Comparison of ENCODE assay signal across 16 cellular contexts in the genomic region with DNA sequence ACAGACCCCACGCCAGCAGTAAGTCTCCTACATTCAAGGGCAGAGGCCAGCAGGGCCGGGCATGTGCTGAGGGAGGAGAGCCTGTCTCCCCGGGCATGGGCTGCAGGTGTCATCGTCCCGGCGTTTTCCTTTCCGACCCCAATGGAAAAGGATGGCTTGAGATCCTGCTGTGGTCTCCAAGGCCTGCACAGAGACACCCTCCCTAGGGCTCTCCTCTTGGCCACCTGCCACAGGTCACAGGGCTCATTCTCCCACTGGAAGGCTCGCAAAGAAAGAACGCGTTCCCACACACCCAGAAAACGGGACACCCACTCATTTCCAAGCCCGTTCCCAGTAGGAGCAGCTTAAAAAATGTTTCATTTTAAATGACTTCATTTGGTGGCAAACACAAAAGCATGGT. TPM values are rescaled to one million over a fixed set of nuclear protein-coding genes. Genes with fewer than 3 reads are reported as not detected.
A peak's percentile ranks its signal among the peaks of the same experiment; 100 is the strongest.
DNase-seq lines count a peak whose midpoint lies in the region; ATAC-seq and TF ChIP-seq lines count a peak whose summit lies in the region.
"Had no signal": no experiment of that assay in that cellular context is flagged by ENCODE, and none has a peak within 500 bp of the region (broad histone marks: within the 10 kb centered on the region; RNA-seq: fewer than 3 reads in every experiment).

No MANE protein-coding gene starts in this region.

- POLR2A ChIA-PET in CD8-positive, alpha-beta memory T cell (lab: Charles Lee): no interaction called here

- no peaks in the 10 kb centered on the region for H3K9me3 Mint-ChIP-seq in progenitor cell of endocrine pancreas (ENCODE audit: low read depth)
- H3K9me3 Mint-ChIP-seq in CD8-positive, alpha-beta memory T cell: no peaks in the 10 kb centered on the region
- H3K9me3 Mint-ChIP-seq: GM23338 had no signal

- ATAC-seq in heart left ventricle (peak in 1 of 4 donors; percentile 11), Right ventricle myocardium inferior (no peak)
- ATAC-seq: A549, GM23338 had no signal

- no peak for TF ChIP-seq CTCF in heart left ventricle (IDR thresholded peaks at IDR 0.05)
- no peak for TF ChIP-seq CTCF in progenitor cell of endocrine pancreas (IDR thresholded peaks at IDR 0.05; ENCODE audit: unreplicated experiment)

- no peak overlapping the region for H3K4me3 ChIP-seq in heart left ventricle
- no peak overlapping the region for H3K4me3 ChIP-seq in BLaER1
- no peak overlapping the region for H3K4me3 ChIP-seq in HAP-1
- no peak overlapping the region for H3K4me3 ChIP-seq in CD8-positive, alpha-beta memory T cell (ENCODE audit: low read length)
- H3K4me3 ChIP-seq: A549, GM23338 had no signal

- in situ Hi-C loops in HAP-1 (cut with MboI; ENCODE audit: low sequenced_read_pairs): no loop called here

- CTCF ChIA-PET in CD8-positive, alpha-beta memory T cell (lab: Charles Lee): no interaction called here

- H3K27ac ChIP-seq in heart left ventricle (peak overlapping the region in 1 of 12 donors; percentile 32), BLaER1 (peak overlapping the region; percentile 99)
- no peak overlapping the region for H3K27ac ChIP-seq in CD8-positive, alpha-beta memory T cell (ENCODE audit: low read depth, low read length)
- H3K27ac ChIP-seq: 22Rv1, A549, HL-60 had no signal

- no peak for TF ChIP-seq POLR2A in heart left ventricle (IDR thresholded peaks at IDR 0.05)

- H3K9ac ChIP-seq in BLaER1: peak overlapping the region; percentile 93; the same call in 1 of the 2 replicates

- H3K4me1 Mint-ChIP-seq in progenitor cell of endocrine pancreas (ENCODE audit: low read depth): peaks cover 15% of the 10 kb centered on the region
- H3K4me1 Mint-ChIP-seq in CD8-positive, alpha-beta memory T cell: no peaks in the 10 kb centered on the region

- no peaks in the 10 kb centered on the region for H3K36me3 Mint-ChIP-seq in progenitor cell of endocrine pancreas (ENCODE audit: insufficient read depth)
- H3K36me3 Mint-ChIP-seq in CD8-positive, alpha-beta memory T cell: no peaks in the 10 kb centered on the region
- H3K36me3 Mint-ChIP-seq: CD4-positive, CD25-positive, alpha-beta regulatory T cell had no signal

- peaks cover 0 to 20% (median 0%) of the 10 kb centered on the region in 12 donors for H3K4me1 ChIP-seq in heart left ventricle
- H3K4me1 ChIP-seq in BLaER1: peaks cover 100% of the 10 kb centered on the region
- no peaks in the 10 kb centered on the region for H3K4me1 ChIP-seq in HAP-1
- H3K4me1 ChIP-seq in CD8-positive, alpha-beta memory T cell (ENCODE audit: insufficient read depth, low read length): no peaks in the 10 kb centered on the region
- H3K4me1 ChIP-seq: A549, Caco-2 had no signal

- DNase-seq in heart left ventricle (peak in 4 of 5 donors; percentile 37 to 60 (median 43)), Right ventricle myocardium inferior (ENCODE audit: missing footprints) (no peak), left kidney (ENCODE audit: low read depth, low spot score) (peak; percentile 39), progenitor cell of endocrine pancreas (ENCODE audit: low spot score, unreplicated experiment) (no peak), HAP-1 (ENCODE audit: low spot score in 2 of 2) (no peak)
- no peak for DNase-seq in CD8-positive, alpha-beta memory T cell
- DNase-seq: C1 segment of cervical spinal cord; Caco-2; CD4-positive, CD25-positive, alpha-beta regulatory T cell; H7 had no signal

- no peaks in the 10 kb centered on the region for H4K20me1 ChIP-seq in BLaER1

- H3K9me3 ChIP-seq in heart left ventricle: no peaks in the 10 kb centered on the region
- peaks cover 9% of the 10 kb centered on the region for H3K9me3 ChIP-seq in BLaER1
- H3K9me3 ChIP-seq in HAP-1: no peaks in the 10 kb centered on the region
- no peaks in the 10 kb centered on the region for H3K9me3 ChIP-seq in CD8-positive, alpha-beta memory T cell (ENCODE audit: low read length)
- H3K9me3 ChIP-seq: A549, Caco-2 had no signal

- H3K4me3 Mint-ChIP-seq in progenitor cell of endocrine pancreas (ENCODE audit: low read depth): no peak overlapping the region
- H3K4me3 Mint-ChIP-seq in CD8-positive, alpha-beta memory T cell: no peak overlapping the region
- H3K4me3 Mint-ChIP-seq: CD4-positive, CD25-positive, alpha-beta regulatory T cell; GM23338 had no signal

- H3K27me3 ChIP-seq in heart left ventricle (no peaks in the 10 kb centered on the region), BLaER1 (no peaks in the 10 kb centered on the region), HAP-1 (ENCODE audit: low read depth) (no peaks in the 10 kb centered on the region)
- no peaks in the 10 kb centered on the region for H3K27me3 ChIP-seq in CD8-positive, alpha-beta memory T cell (ENCODE audit: insufficient read depth, low read length, poor library complexity, severe bottlenecking)

- H3K36me3 ChIP-seq in heart left ventricle: no peaks in the 10 kb centered on the region
- H3K36me3 ChIP-seq in BLaER1: peaks cover 58% of the 10 kb centered on the region
- H3K36me3 ChIP-seq in HAP-1 (replicated peaks): no peaks in the 10 kb centered on the region
- no peaks in the 10 kb centered on the region for H3K36me3 ChIP-seq in CD8-positive, alpha-beta memory T cell (ENCODE audit: insufficient read depth, low read length)

- intact Hi-C loops in heart left ventricle (cut with DNase I) (no loop called here), Right ventricle myocardium inferior (cut with DNase I) (no loop called here)

- peak overlapping the region; percentile 14 for H3K27ac Mint-ChIP-seq in progenitor cell of endocrine pancreas
- H3K27ac Mint-ChIP-seq in CD8-positive, alpha-beta memory T cell: no peak overlapping the region
- H3K27ac Mint-ChIP-seq: CD4-positive, CD25-positive, alpha-beta regulatory T cell; GM23338 had no signal

- H3K27me3 Mint-ChIP-seq in progenitor cell of endocrine pancreas: peaks cover 21% of the 10 kb centered on the region
- H3K27me3 Mint-ChIP-seq in CD8-positive, alpha-beta memory T cell: peaks cover 4 to 10% of the 10 kb centered on the region in 2 donors

- WGBS in heart left ventricle, 4 donors: 75 to 87% (median 80%) methylated on average over 12 of the region's 12 CpGs

- H3K4me2 ChIP-seq in BLaER1: peak overlapping the region; percentile 94
- H3K4me2 ChIP-seq: A549, GM23338 had no signal

RNA-seq across cellular contexts. Expression of a gene that starts 41.0 kb away (rescaled TPM):
- total RNA-seq in heart left ventricle (10 to 100 TPM in 3 of 9 donors, 1 to 10 TPM in 6; 1.3 to 13.6 (median 6.3) TPM), Right ventricle myocardium inferior (4.6 TPM), progenitor cell of endocrine pancreas (not detected in 2 replicates)
- 10 to 100 TPM in 1 of 2 donors, 1 to 10 TPM in 1; 1.9 to 14.2 TPM for polyA plus RNA-seq in heart left ventricle
- not detected for total RNA-seq in CD8-positive, alpha-beta memory T cell
- polyA plus RNA-seq in CD8-positive, alpha-beta memory T cell: not detected
- total RNA-seq: Caco-2; CD4-positive, CD25-positive, alpha-beta regulatory T cell; H7; HT1080 had no signal
- polyA plus RNA-seq: A549; CD4-positive, CD25-positive, alpha-beta regulatory T cell; GM23338 had no signal

Comparison
In these comparisons a context has a peak if more than half of its experiments do, and no peak if none do; other contexts are left out.
1. DNase-seq: peak in heart left ventricle (4 of 5) and left kidney (single experiment); none in Right ventricle myocardium inferior (single experiment), progenitor cell of endocrine pancreas (single experiment), HAP-1 (0 of 2) and CD8-positive, alpha-beta memory T cell (0 of 5).